Comparison of ENCODE assay signal across 8 cellular contexts in genomic region chr15:98650871-98651481, GRCh38. TPM values are rescaled to one million over a fixed set of nuclear protein-coding genes. Genes with fewer than 3 reads are reported as not detected.
DNase-seq lines count a peak whose midpoint lies in the region; ATAC-seq and TF ChIP-seq lines count a peak whose summit lies in the region.

No MANE protein-coding gene starts in this region.

- H3K27me3 ChIP-seq in CD4-positive, alpha-beta T cell (ENCODE audit: control insufficient read depth, insufficient read depth, low read length): peaks cover 17% of the 10 kb centered on the region
- H3K27me3 ChIP-seq in SK-N-SH (ENCODE audit: insufficient read depth): no peaks in the 10 kb centered on the region; the same call in 1 of the 2 replicates
- H3K27me3 ChIP-seq in colonic mucosa: no peaks in the 10 kb centered on the region
- no peaks in the 10 kb centered on the region for H3K27me3 ChIP-seq in tibial artery

- TF ChIP-seq CTCF in CD4-positive, alpha-beta T cell (IDR thresholded peaks at IDR 0.05): no peak
- TF ChIP-seq CTCF in SK-N-SH (IDR thresholded peaks at IDR 0.05): no peak
- TF ChIP-seq CTCF in colonic mucosa (IDR thresholded peaks at IDR 0.05): no peak
- TF ChIP-seq CTCF in mesothelial cell of epicardium (IDR thresholded peaks at IDR 0.05; ENCODE audit: unreplicated experiment): no peak
- no peak for TF ChIP-seq CTCF in tibial artery (IDR thresholded peaks at IDR 0.05)

- H3K9me3 ChIP-seq in CD4-positive, alpha-beta T cell (ENCODE audit: control insufficient read depth, low read length): no peaks in the 10 kb centered on the region
- H3K9me3 ChIP-seq in SK-N-SH (no peaks in the 10 kb centered on the region), colonic mucosa (no peaks in the 10 kb centered on the region), tibial artery (no peaks in the 10 kb centered on the region)

- intact Hi-C loops in CD4-positive, alpha-beta T cell (cut with DNase I, micrococcal nuclease): loop anchor here (1.0 to 10.0 kb wide), 5 partner anchors 8 to 1274 kb away; no protein-coding TSS in a partner anchor
- intact Hi-C loops in colonic mucosa (cut with DNase I) (loop anchor here (10.0 kb wide), 1 partner anchor 414 kb away; no protein-coding TSS in a partner anchor), tibial artery (cut with DNase I; ENCODE audit: low total_unique reads) (loop anchor here (10.0 kb wide), 1 partner anchor 414 kb away; no protein-coding TSS in a partner anchor)

- H3K4me1 Mint-ChIP-seq in CD4-positive, alpha-beta T cell (ENCODE audit: low read depth): peaks cover 57% of the 10 kb centered on the region
- H3K4me1 Mint-ChIP-seq in mesothelial cell of epicardium: peaks cover 45% of the 10 kb centered on the region

- peaks cover 6% of the 10 kb centered on the region for H3F3A ChIP-seq in SK-N-SH (replicated peaks; ENCODE audit: insufficient read depth)

- no peak for TF ChIP-seq EP300 in SK-N-SH (IDR thresholded peaks at IDR 0.05; ENCODE audit: borderline replicate concordance in 1 of 2, low read depth in 1 of 2, low read length in 1 of 2)

- H3K79me2 ChIP-seq in SK-N-SH (ENCODE audit: insufficient read depth): peaks cover 66% of the 10 kb centered on the region

- WGBS in SK-N-SH (ENCODE audit: low lambda C conversion rate): 5% methylated on average over 37 of the region's 37 CpGs

- H3K9ac ChIP-seq in SK-N-SH: peak overlapping the region; percentile 75
- H3K9ac ChIP-seq in colonic mucosa (ENCODE audit: low read depth in 2 of 2, low read length in 2 of 2): peak overlapping the region; percentile 86 to 87

- peak overlapping the region; percentile 99 for H3K4me2 ChIP-seq in SK-N-SH

- peak; percentile 18 for ATAC-seq in CD4-positive, alpha-beta T cell (ENCODE audit: poor library complexity)
- ATAC-seq in HG03457 (IDR thresholded peaks at IDR 0.05; ENCODE audit: unreplicated experiment) (no peak), GM19023 (IDR thresholded peaks at IDR 0.05; ENCODE audit: unreplicated experiment) (no peak)

- CTCF ChIA-PET in CD4-positive, alpha-beta T cell (lab: Charles Lee): no interaction called here
- CTCF ChIA-PET in SK-N-SH (lab: Yijun Ruan, JAX): interaction anchor here (1.4 to 7.1 kb wide), 2 partner anchors 8 to 77 kb away, joined by 3 to 51 read pairs; no protein-coding TSS in a partner anchor

- POLR2A ChIA-PET in CD4-positive, alpha-beta T cell (lab: Charles Lee): interaction anchor here (0.8 to 1.9 kb wide), 12 partner anchors 9 to 1946 kb away, joined by 3 to 11 read pairs (median 4); partner anchors contain the start of gene LYSMD4
- POLR2A ChIA-PET in SK-N-SH (lab: Yijun Ruan, JAX): no interaction called here

- H3K27ac Mint-ChIP-seq in CD4-positive, alpha-beta T cell: peak overlapping the region; percentile 99
- H3K27ac Mint-ChIP-seq in mesothelial cell of epicardium: peak overlapping the region; percentile 93

- TF ChIP-seq RAD21 in SK-N-SH (IDR thresholded peaks at IDR 0.05; ENCODE audit: low read length): no peak

- H3K4me1 ChIP-seq in SK-N-SH (ENCODE audit: control insufficient read depth in 1 of 2, insufficient read depth in 2 of 2, low read depth in 1 of 2, low read length in 1 of 2) (peaks cover 4 to 10% of the 10 kb centered on the region in 2 experiments; a peak in 3 of 4 replicates), colonic mucosa (no peaks in the 10 kb centered on the region), tibial artery (peaks cover 0 to 37% (median 14%) of the 10 kb centered on the region in 4 donors)

- peaks cover 27% of the 10 kb centered on the region for H3K27me3 Mint-ChIP-seq in CD4-positive, alpha-beta T cell
- no peaks in the 10 kb centered on the region for H3K27me3 Mint-ChIP-seq in mesothelial cell of epicardium (ENCODE audit: low read depth)

- H4K20me1 ChIP-seq in SK-N-SH (ENCODE audit: insufficient read depth): peaks cover 37% of the 10 kb centered on the region

- H3K36me3 ChIP-seq in SK-N-SH (replicated peaks in 1 of 2; ENCODE audit: control insufficient read depth in 1 of 2, insufficient read depth in 2 of 2, low read length in 1 of 2) (no peaks in the 10 kb centered on the region), colonic mucosa (no peaks in the 10 kb centered on the region), tibial artery (no peaks in the 10 kb centered on the region)

- peak; percentile 4 to 49 (median 28) for DNase-seq in CD4-positive, alpha-beta T cell
- no peak for DNase-seq in SK-N-SH
- peak; percentile 41 for DNase-seq in colonic mucosa
- DNase-seq in mesothelial cell of epicardium (ENCODE audit: low spot score in 2 of 2, unreplicated experiment in 2 of 2): peak in 1 of 2 experiments; percentile 45
- DNase-seq in tibial artery: no peak
- DNase-seq in NOMO-1 treated with DMSO at 0.1 percent for 48 hours (lab: John Stamatoyannopoulos, UW; ENCODE audit: unreplicated experiment): no peak

- no peaks in the 10 kb centered on the region for H3K9me2 ChIP-seq in SK-N-SH

- peaks cover 23% of the 10 kb centered on the region for H3K36me3 Mint-ChIP-seq in CD4-positive, alpha-beta T cell (ENCODE audit: low read depth)
- no peaks in the 10 kb centered on the region for H3K36me3 Mint-ChIP-seq in mesothelial cell of epicardium

- H3K27ac ChIP-seq in CD4-positive, alpha-beta T cell (ENCODE audit: low read depth, low read length): peak overlapping the region; percentile 83
- H3K27ac ChIP-seq in SK-N-SH (ENCODE audit: low read depth in 2 of 2, low read length in 1 of 2) (peak overlapping the region in 1 of 2 experiments; percentile 76; a peak in 2 of 4 replicates), colonic mucosa (peak overlapping the region; percentile 89), tibial artery (peak overlapping the region; percentile 96 to 97)

- peak overlapping the region; percentile 68 for H2AFZ ChIP-seq in SK-N-SH (ENCODE audit: low read depth)

- peak overlapping the region; percentile 99 for H3K4me3 Mint-ChIP-seq in CD4-positive, alpha-beta T cell
- peak overlapping the region; percentile 95 for H3K4me3 Mint-ChIP-seq in mesothelial cell of epicardium

- H3K9me3 Mint-ChIP-seq in CD4-positive, alpha-beta T cell: no peaks in the 10 kb centered on the region
- no peaks in the 10 kb centered on the region for H3K9me3 Mint-ChIP-seq in mesothelial cell of epicardium

- H3K4me3 ChIP-seq in SK-N-SH (ENCODE audit: low read depth in 2 of 2, low read length in 1 of 2) (peak overlapping the region; percentile 66 to 85), colonic mucosa (peak overlapping the region; percentile 85), tibial artery (peak overlapping the region; percentile 90 to 95)

TF ChIP-seq in SK-N-SH, 30 proteins besides CTCF, POLR2A, EP300 and RAD21:
- TF ChIP-seq ELF1 (IDR thresholded peaks at IDR 0.05): no peak
- TF ChIP-seq FOXM1 (IDR thresholded peaks at IDR 0.05; ENCODE audit: low read depth): no peak
- TF ChIP-seq GABPA (IDR thresholded peaks at IDR 0.05; ENCODE audit: low read depth): no peak
- no peak for TF ChIP-seq USF2 (IDR thresholded peaks at IDR 0.05; ENCODE audit: borderline replicate concordance, low read depth, low read length)
- TF ChIP-seq EZH2phosphoT487 (IDR thresholded peaks at IDR 0.05; ENCODE audit: borderline replicate concordance, low read depth): no peak
- no peak for TF ChIP-seq TEAD4 (IDR thresholded peaks at IDR 0.05; ENCODE audit: borderline replicate concordance, insufficient read depth)
- TF ChIP-seq NFIC (IDR thresholded peaks at IDR 0.05; ENCODE audit: borderline replicate concordance): no peak
- TF ChIP-seq RCOR1 (IDR thresholded peaks at IDR 0.05; ENCODE audit: low read length): no peak
- TF ChIP-seq JUND (IDR thresholded peaks at IDR 0.05): no peak
- no peak for TF ChIP-seq NRF1 (IDR thresholded peaks at IDR 0.05; ENCODE audit: low read depth, low read length)
- no peak for TF ChIP-seq PBX3 (IDR thresholded peaks at IDR 0.05)

RNA-seq across cellular contexts. Expression of gene IGF1R, which starts 2.6 kb away (rescaled TPM):
- 10 to 100 TPM; 39.2 to 40.3 TPM for total RNA-seq in CD4-positive, alpha-beta T cell
- polyA plus RNA-seq in SK-N-SH (2012; rRNA removed): 6.4 and 9.5 TPM in 2 replicates
- polyA plus RNA-seq in SK-N-SH (2012; cell fraction: cytosol; rRNA removed): 4.6 and 5.5 TPM in 2 replicates
- 17.9 and 19.8 TPM in 2 replicates for polyA plus RNA-seq in SK-N-SH (2012; cell fraction: nucleus; rRNA removed)
- total RNA-seq in colonic mucosa: 10 to 100 TPM; 35.0 to 37.0 TPM
- 110 to 113 TPM (median 113 TPM) in 3 replicates for total RNA-seq in mesothelial cell of epicardium

Comparison
In these comparisons a context has a peak if more than half of its experiments do, and no peak if none do; other contexts are left out.
1. DNase-seq: peak in CD4-positive, alpha-beta T cell (10 of 10) and colonic mucosa (single experiment); none in SK-N-SH (single experiment), tibial artery (0 of 2) and NOMO-1 treated with DMSO at 0.1 percent for 48 hours (single experiment).
2. Peak in every context shown above with its lines, with median percentiles within 50 percentile points of each other: H3K4me3 ChIP-seq.